In genomic region chr6:150006961-150007464, GRCh38 we compare ENCODE assay signal across 9 cellular contexts. TPM values are rescaled to one million over a fixed set of nuclear protein-coding genes. Genes with fewer than 3 reads are reported as not detected.
DNase-seq lines count a peak whose midpoint lies in the region; ATAC-seq, FAIRE-seq and TF ChIP-seq lines count a peak whose summit lies in the region.
"Had no signal": no experiment of that assay in that cellular context is flagged by ENCODE, and none has a peak within 500 bp of the region (broad histone marks: within the 10 kb centered on the region; RNA-seq: fewer than 3 reads in every experiment).

No MANE protein-coding gene starts in this region.

- CTCF ChIA-PET in BJ (lab: Yijun Ruan, JAX) (interaction anchor here (0.6 to 2.2 kb wide), 9 partner anchors 10 to 575 kb away, joined by 3 to 6 read pairs (median 3); no protein-coding TSS in a partner anchor), H1 (lab: Charles Lee; ENCODE audit: partially characterized antibody) (interaction anchor here (0.5 to 3.7 kb wide), 33 partner anchors 10 to 908 kb away, joined by 3 to 23 read pairs (median 4); partner anchors contain the start of genes RAET1L and ULBP3)

- H3K9me3 ChIP-seq in GM23248 (ENCODE audit: low read depth) = no peaks in the 10 kb centered on the region
- no peaks in the 10 kb centered on the region for H3K9me3 ChIP-seq in RWPE2 (ENCODE audit: severe bottlenecking)
- H3K9me3 ChIP-seq in H1 (ENCODE audit: insufficient read depth in 2 of 2, low read depth in 1 of 2, low read length in 1 of 2) = no peaks in the 10 kb centered on the region

- no peak overlapping the region for H3K4me3 ChIP-seq in BJ (ENCODE audit: low read depth, low read length)
- H3K4me3 ChIP-seq in GM23248 = no peak overlapping the region
- no peak overlapping the region for H3K4me3 ChIP-seq in RWPE2 (ENCODE audit: severe bottlenecking)
- H3K4me3 ChIP-seq in H1 (ENCODE audit: extremely low read depth in 1 of 4, insufficient read depth in 2 of 4, low read depth in 3 of 4, low read length in 4 of 4) = no peak overlapping the region

- H2BK12ac ChIP-seq in H1 (ENCODE audit: low read depth, low read length) = no peak overlapping the region

- no peak for TF ChIP-seq POLR2A in H1 (IDR thresholded peaks at IDR 0.05; ENCODE audit: control extremely low read depth in 1 of 2, low read depth in 2 of 2, low read length in 2 of 2)

- H3K79me1 ChIP-seq in H1 (ENCODE audit: low read depth, low read length) = no peaks in the 10 kb centered on the region

- no peak for FAIRE-seq in H1 (lab: Jason Lieb, UNC)
- FAIRE-seq: endometrium had no signal

- H3K9ac ChIP-seq in GM23248 (no peak overlapping the region), H1 (replicated peaks in 1 of 4; ENCODE audit: extremely low read depth in 1 of 4, low read depth in 3 of 4, low read length in 3 of 4) (no peak overlapping the region)

- H2BK120ac ChIP-seq in H1 (replicated peaks; ENCODE audit: low read depth, low read length) = no peak overlapping the region

- no peak overlapping the region for H3K4me2 ChIP-seq in GM23248 (ENCODE audit: unreplicated experiment)
- no peak overlapping the region for H3K4me2 ChIP-seq in H1 (ENCODE audit: insufficient read depth in 1 of 2, low read depth in 2 of 2, low read length in 2 of 2)

- H3K9me2 ChIP-seq in GM23248 (ENCODE audit: insufficient read depth) = no peaks in the 10 kb centered on the region

- intact Hi-C loops in Right ventricle myocardium inferior (cut with DNase I) = loop anchor here (5.0 to 10.0 kb wide), 2 partner anchors 172 to 460 kb away; partner anchors contain the start of gene PPIL4

- ATAC-seq in RWPE2 (ENCODE audit: low read depth) (no peak), Right ventricle myocardium inferior (no peak), GM21619 (IDR thresholded peaks at IDR 0.05; ENCODE audit: unreplicated experiment) (no peak)

- H3K4me1 ChIP-seq in GM23248 (ENCODE audit: insufficient read depth) (no peaks in the 10 kb centered on the region), RWPE2 (ENCODE audit: insufficient read depth, poor library complexity, severe bottlenecking) (no peaks in the 10 kb centered on the region), H1 (replicated peaks in 1 of 4; ENCODE audit: control insufficient read depth in 3 of 4, insufficient read depth in 4 of 4, low read length in 3 of 4) (peaks cover 0 to 9% (median 4%) of the 10 kb centered on the region in 4 experiments; a peak in 4 of 7 replicates)

- no peak overlapping the region for H3K56ac ChIP-seq in H1 (replicated peaks; ENCODE audit: insufficient read length, low read depth, low read length)

- POLR2A ChIA-PET in BJ (lab: Charles Lee) (no interaction called here), H1 (lab: Charles Lee; ENCODE audit: partially characterized antibody) (interaction anchor here (1.5 kb wide), 1 partner anchor 42 kb away, joined by 3 read pairs; no protein-coding TSS in a partner anchor)

- H3K14ac ChIP-seq in H1 (ENCODE audit: insufficient read length) = no peak overlapping the region

- no peak for DNase-seq in BJ (ENCODE audit: low read depth)
- DNase-seq in GM23248 = peak; percentile 61
- DNase-seq in RWPE2 (ENCODE audit: low spot score) = no peak
- peak in 1 of 2 experiments; percentile 55 for DNase-seq in H1 (ENCODE audit: low read depth in 1 of 2, low spot score in 2 of 2)
- DNase-seq in stimulated activated CD4-positive, alpha-beta T cell treated with anti-CD3 and anti-CD28 coated beads, Interleukin-15, amount 100 ng/mL, for 48 hours (ENCODE audit: low read depth in 2 of 2) = peak; percentile 41 to 52
- DNase-seq in foreskin melanocyte = no peak
- DNase-seq in Right ventricle myocardium inferior (ENCODE audit: missing footprints) = no peak

- H3K79me2 ChIP-seq in GM23248 (ENCODE audit: insufficient read depth) (no peaks in the 10 kb centered on the region), H1 (ENCODE audit: control insufficient read depth in 1 of 2, insufficient read depth in 2 of 2, low read length in 2 of 2) (no peaks in the 10 kb centered on the region)

- H3K27ac ChIP-seq in GM23248 = no peak overlapping the region
- no peak overlapping the region for H3K27ac ChIP-seq in RWPE2 (ENCODE audit: poor library complexity, severe bottlenecking)
- H3K27ac ChIP-seq in H1 (ENCODE audit: low read depth, low read length) = no peak overlapping the region

- TF ChIP-seq CTCF in BJ (IDR thresholded peaks at IDR 0.05; ENCODE audit: insufficient read depth, low read depth, low read length) (peak; percentile 62), RWPE2 (IDR thresholded peaks at IDR 0.05; ENCODE audit: poor library complexity, severe bottlenecking) (peak; percentile 64), H1 (IDR thresholded peaks at IDR 0.05; ENCODE audit: control extremely low read depth in 1 of 3, insufficient read depth in 1 of 3, low read depth in 1 of 3, low read length in 3 of 3) (peak; percentile 37 to 76 (median 66); a peak in 3 of 4 replicates)

- no peak overlapping the region for H3K23ac ChIP-seq in H1 (ENCODE audit: insufficient read length)

- H4K91ac ChIP-seq in H1 (replicated peaks; ENCODE audit: insufficient read length, low read length) = no peak overlapping the region

- no peak overlapping the region for H4K5ac ChIP-seq in H1 (ENCODE audit: insufficient read length, low read depth, low read length)

- in situ Hi-C loops in GM23248 (cut with MboI) = no loop called here

- peaks cover 6% of the 10 kb centered on the region for H3K23me2 ChIP-seq in H1 (ENCODE audit: low read depth, low read length)

- H3K4ac ChIP-seq in H1 (replicated peaks; ENCODE audit: insufficient read length, low read depth, low read length) = no peak overlapping the region

- no peak overlapping the region for H3K18ac ChIP-seq in H1 (ENCODE audit: extremely low read depth, low read length)

- H2BK5ac ChIP-seq in H1 (ENCODE audit: low read depth, low read length) = no peak overlapping the region

- no peak overlapping the region for H2BK15ac ChIP-seq in H1 (ENCODE audit: low read length)

- peak; percentile 32 to 36; a peak in 3 of 4 replicates for TF ChIP-seq RAD21 in H1 (IDR thresholded peaks at IDR 0.05 in 1 of 2, conservative IDR thresholded peaks at IDR 0.05 in 1 of 2; ENCODE audit: low read depth in 2 of 2, low read length in 2 of 2)

- H4K20me1 ChIP-seq in GM23248 (ENCODE audit: insufficient read depth) = no peaks in the 10 kb centered on the region
- H4K20me1 ChIP-seq in H1 (replicated peaks in 1 of 2; ENCODE audit: control insufficient read depth in 1 of 2, insufficient read depth in 2 of 2, low read length in 2 of 2) = peaks cover 0 to 5% of the 10 kb centered on the region in 2 experiments

- no peak overlapping the region for H4K8ac ChIP-seq in H1 (ENCODE audit: extremely low read depth, insufficient read depth, low read length)

- no peak overlapping the region for H2AFZ ChIP-seq in GM23248
- H2AFZ ChIP-seq in H1 (ENCODE audit: low read length) = no peak overlapping the region

- H2BK20ac ChIP-seq in H1 (ENCODE audit: low read length) = no peak overlapping the region

- H3K27me3 ChIP-seq in BJ (ENCODE audit: control insufficient read depth, insufficient read depth, low read length) = peaks cover 16% of the 10 kb centered on the region
- H3K27me3 ChIP-seq in GM23248 (replicated peaks; ENCODE audit: insufficient read depth) = peaks cover 34% of the 10 kb centered on the region
- peaks cover 4% of the 10 kb centered on the region for H3K27me3 ChIP-seq in RWPE2 (ENCODE audit: insufficient read depth, poor library complexity, severe bottlenecking)
- peaks cover 19 to 57% (median 45%) of the 10 kb centered on the region in 4 experiments for H3K27me3 ChIP-seq in H1 (replicated peaks in 1 of 4; ENCODE audit: control insufficient read depth in 3 of 4, extremely low read depth in 1 of 4, insufficient read depth in 3 of 4, low read length in 3 of 4)

- no peaks in the 10 kb centered on the region for H3F3A ChIP-seq in GM23248 (ENCODE audit: insufficient read depth)

- no peak overlapping the region for H2AK5ac ChIP-seq in H1 (ENCODE audit: low read depth, low read length)

- H3K36me3 ChIP-seq in BJ (ENCODE audit: control insufficient read depth, insufficient read depth, low read length) (no peaks in the 10 kb centered on the region), GM23248 (ENCODE audit: low read depth) (no peaks in the 10 kb centered on the region), RWPE2 (ENCODE audit: low read depth) (no peaks in the 10 kb centered on the region), H1 (ENCODE audit: control insufficient read depth in 2 of 4, insufficient read depth in 4 of 4, low read length in 3 of 4) (no peaks in the 10 kb centered on the region)

- TF ChIP-seq EP300 in H1 (IDR thresholded peaks at IDR 0.05; ENCODE audit: borderline replicate concordance in 1 of 2, low read depth in 2 of 2, low read length in 2 of 2) = no peak

- WGBS in GM23248 (ENCODE audit: low coverage in 1 of 2, low lambda C conversion rate in 2 of 2, missing lambda C conversion rate in 2 of 2), 2 experiments = 50 to 64% methylated on average over 7 of the region's 7 CpGs
- 59% methylated on average over 7 of the region's 7 CpGs; no CpG with 5 or more reads in 1 of the 2 experiments for WGBS in H1 (ENCODE audit: extremely low coverage in 1 of 2, insufficient coverage in 1 of 2, insufficient read length in 1 of 2, insufficient replicate concordance in 2 of 2, low coverage in 1 of 2, low lambda C conversion rate in 2 of 2, missing lambda C conversion rate in 1 of 2), 2 experiments

RNA-seq across cellular contexts. Expression of gene RAET1L, which starts 18.3 kb away (rescaled TPM):
- not detected in 2 replicates for polyA plus RNA-seq in BJ (2011; rRNA removed)
- polyA minus RNA-seq in BJ (2011; rRNA and poly(A)+ RNA removed) = not detected in 2 replicates
- not detected in 2 replicates for total RNA-seq in GM23248 (2014; rRNA removed; shearing (Covaris generic))
- not detected in 2 replicates for polyA plus RNA-seq in GM23248 (2016; fragmentation: Nextera tagmentation; extraction: Ambion mirVana)
- total RNA-seq in H1 (2021; fragmentation: NEBNext Ultra II Directional; extraction: Animal tissue kit (Norgen Biotek cat#: 25700)) = not detected in 2 replicates
- polyA plus RNA-seq in H1 (2011; rRNA removed) = not detected in 2 replicates
- not detected for polyA plus RNA-seq in H1 (2011; cell fraction: cytosol; rRNA removed)
- polyA plus RNA-seq in H1 (2011; cell fraction: nucleus; rRNA removed) = not detected
- polyA plus RNA-seq in H1 (2012, experiment 1 of 2) = not detected in 4 replicates
- not detected for polyA plus RNA-seq in H1 (2012, experiment 2 of 2)
- not detected for polyA plus RNA-seq in H1 (2013, experiment 1 of 2)
- polyA plus RNA-seq in H1 (2013, experiment 2 of 2) = not detected
- polyA minus RNA-seq in H1 (2011; rRNA and poly(A)+ RNA removed) = not detected in 2 replicates
- not detected for polyA minus RNA-seq in H1 (2011; cell fraction: cytosol; rRNA and poly(A)+ RNA removed)
- not detected for polyA minus RNA-seq in H1 (2011; cell fraction: nucleus; rRNA and poly(A)+ RNA removed)
- not detected for total RNA-seq in Right ventricle myocardium inferior

RNA-seq across cellular contexts. Expression of gene ULBP1, which starts 43.3 kb away (rescaled TPM):
- polyA plus RNA-seq in BJ (2011; rRNA removed) (2.6 TPM in 2 replicates), GM23248 (2016; fragmentation: Nextera tagmentation; extraction: Ambion mirVana) (8.7 and 9.1 TPM in 2 replicates), H1 (2011; rRNA removed) (0.32 and 0.42 TPM in 2 replicates)
- polyA minus RNA-seq in BJ (2011; rRNA and poly(A)+ RNA removed) = 0.43 and 0.93 TPM in 2 replicates
- total RNA-seq in GM23248 (2014; rRNA removed; shearing (Covaris generic)) = 5.8 and 6.1 TPM in 2 replicates
- 0.42 and 0.60 TPM in 2 replicates for total RNA-seq in H1 (2021; fragmentation: NEBNext Ultra II Directional; extraction: Animal tissue kit (Norgen Biotek cat#: 25700))
- 0.52 TPM for polyA plus RNA-seq in H1 (2011; cell fraction: cytosol; rRNA removed)
- polyA plus RNA-seq in H1 (2011; cell fraction: nucleus; rRNA removed) = 1.1 TPM
- 0.43 to 0.70 TPM (median 0.55 TPM) in 4 replicates for polyA plus RNA-seq in H1 (2012, experiment 1 of 2)
- 0.04 TPM for polyA plus RNA-seq in H1 (2012, experiment 2 of 2)
- polyA plus RNA-seq in H1 (2013, experiment 1 of 2) = 1.1 TPM
- 0.92 TPM for polyA plus RNA-seq in H1 (2013, experiment 2 of 2)
- 0.24 and 0.60 TPM in 2 replicates for polyA minus RNA-seq in H1 (2011; rRNA and poly(A)+ RNA removed)
- 0.59 TPM for polyA minus RNA-seq in H1 (2011; cell fraction: cytosol; rRNA and poly(A)+ RNA removed)
- 1.2 TPM for polyA minus RNA-seq in H1 (2011; cell fraction: nucleus; rRNA and poly(A)+ RNA removed)
- total RNA-seq in Right ventricle myocardium inferior = 0.30 TPM

Comparison
In these comparisons a context has a peak if more than half of its experiments do, and no peak if none do; other contexts are left out.
1. DNase-seq: peak in GM23248 (single experiment) and stimulated activated CD4-positive, alpha-beta T cell treated with anti-CD3 and anti-CD28 coated beads, Interleukin-15, amount 100 ng/mL, for 48 hours (2 of 2); none in BJ (single experiment), RWPE2 (single experiment), foreskin melanocyte (single experiment) and Right ventricle myocardium inferior (single experiment).
2. Peak in every context shown above with its lines, with median percentiles within 50 percentile points of each other: CTCF ChIP-seq.